9 cellular contexts compared by ENCODE assay signal in genomic region chr16:3458278-3458851, GRCh38. TPM values are rescaled to one million over a fixed set of nuclear protein-coding genes. Genes with fewer than 3 reads are reported as not detected.
DNase-seq lines count a peak whose midpoint lies in the region; ATAC-seq and TF ChIP-seq lines count a peak whose summit lies in the region.
"Had no signal": no experiment of that assay in that cellular context is flagged by ENCODE, and none has a peak within 500 bp of the region (broad histone marks: within the 10 kb centered on the region; RNA-seq: fewer than 3 reads in every experiment).

No MANE protein-coding gene starts in this region.

- H3K4me3 Mint-ChIP-seq in CD8-positive, alpha-beta T cell, result peak overlapping the region; percentile 91
- peak overlapping the region; percentile 89 to 95 for H3K4me3 Mint-ChIP-seq in stimulated activated naive CD8-positive, alpha-beta T cell treated with anti-CD3 and anti-CD28 coated beads, Interleukin-15, amount 100 ng/mL, for 72 hours

- no peaks in the 10 kb centered on the region for H3K9me3 Mint-ChIP-seq in CD8-positive, alpha-beta T cell
- H3K9me3 Mint-ChIP-seq in stimulated activated naive CD8-positive, alpha-beta T cell treated with anti-CD3 and anti-CD28 coated beads, Interleukin-15, amount 100 ng/mL, for 72 hours, result no peaks in the 10 kb centered on the region

- DNase-seq in CD8-positive, alpha-beta T cell, result no peak
- DNase-seq in LNCaP clone FGC (ENCODE audit: low read depth), result no peak
- peak in 3 of 4 donors; percentile 33 to 48 (median 40) for DNase-seq in body of pancreas
- DNase-seq in kidney tubule cell (ENCODE audit: low spot score), result peak; percentile 37
- peak; percentile 31 to 36 for DNase-seq in stimulated activated naive CD8-positive, alpha-beta T cell treated with anti-CD3 and anti-CD28 coated beads, Interleukin-15, amount 100 ng/mL, for 72 hours
- no peak for DNase-seq in DMS79 (lab: John Stamatoyannopoulos, UW)
- no peak for DNase-seq in HuH-7 (ENCODE audit: low spot score)

- intact Hi-C loops in CD8-positive, alpha-beta T cell (cut with DNase I, micrococcal nuclease), result loop anchor here (1.0 to 5.0 kb wide), 6 partner anchors 42 to 276 kb away; partner anchors contain the start of genes CLUAP1 (in 1 of the 2), TIGD7 (in 1 of the 2), ZNF174 (in 1 of the 2) and ZNF263 (in 1 of the 2)
- intact Hi-C loops in body of pancreas (cut with DNase I), result no loop called here

- H3K36me3 Mint-ChIP-seq in CD8-positive, alpha-beta T cell, result peaks cover 2% of the 10 kb centered on the region

- WGBS in body of pancreas, 2 donors, result 0% methylated on average over 17 to 33 of the region's 47 CpGs

- no peak for TF ChIP-seq POLR2A in body of pancreas (IDR thresholded peaks at IDR 0.05)

- TF ChIP-seq CTCF in CD8-positive, alpha-beta T cell (IDR thresholded peaks at IDR 0.05), result no peak
- no peak for TF ChIP-seq CTCF in LNCaP clone FGC (IDR thresholded peaks at IDR 0.05; ENCODE audit: control insufficient read depth, extremely low read depth, insufficient read depth)
- no peak for TF ChIP-seq CTCF in body of pancreas (IDR thresholded peaks at IDR 0.05)

- H3K4me1 Mint-ChIP-seq in CD8-positive, alpha-beta T cell (ENCODE audit: low read depth), result peaks cover 54% of the 10 kb centered on the region
- peaks cover 55% of the 10 kb centered on the region for H3K4me1 Mint-ChIP-seq in stimulated activated naive CD8-positive, alpha-beta T cell treated with anti-CD3 and anti-CD28 coated beads, Interleukin-15, amount 100 ng/mL, for 72 hours

- peaks cover 42% of the 10 kb centered on the region for H3K4me1 ChIP-seq in CD8-positive, alpha-beta T cell (ENCODE audit: insufficient read depth, low read length)
- peaks cover 70% of the 10 kb centered on the region for H3K4me1 ChIP-seq in body of pancreas

- no peaks in the 10 kb centered on the region for H3K36me3 ChIP-seq in CD8-positive, alpha-beta T cell (ENCODE audit: insufficient read depth, low read length)
- H3K36me3 ChIP-seq in body of pancreas (replicated peaks in 1 of 2; ENCODE audit: insufficient read depth in 1 of 2, low read depth in 2 of 2), result no peaks in the 10 kb centered on the region

- CTCF ChIA-PET in CD8-positive, alpha-beta T cell (lab: Charles Lee), result no interaction called here

- no peaks in the 10 kb centered on the region for H3K9me3 ChIP-seq in CD8-positive, alpha-beta T cell (ENCODE audit: low read length)
- H3K9me3 ChIP-seq in body of pancreas, result no peaks in the 10 kb centered on the region

- peak overlapping the region; percentile 71 for H3K4me3 ChIP-seq in CD8-positive, alpha-beta T cell (ENCODE audit: low read depth, low read length)
- H3K4me3 ChIP-seq in LNCaP clone FGC (ENCODE audit: low read depth, low read length), result peak overlapping the region; percentile 92
- peak overlapping the region; percentile 48 to 72 for H3K4me3 ChIP-seq in body of pancreas

- no peaks in the 10 kb centered on the region for H3K27me3 Mint-ChIP-seq in CD8-positive, alpha-beta T cell (ENCODE audit: low read depth)
- H3K27me3 Mint-ChIP-seq in stimulated activated naive CD8-positive, alpha-beta T cell treated with anti-CD3 and anti-CD28 coated beads, Interleukin-15, amount 100 ng/mL, for 72 hours, result no peaks in the 10 kb centered on the region

- H3K27ac ChIP-seq in CD8-positive, alpha-beta T cell (ENCODE audit: low read depth, low read length), result peak overlapping the region; percentile 76
- H3K27ac ChIP-seq in body of pancreas, result peak overlapping the region; percentile 93 to 98 (median 96)

- POLR2A ChIA-PET in CD8-positive, alpha-beta T cell (lab: Charles Lee), result interaction anchor here (1.0 to 1.5 kb wide), 2 partner anchors 58 to 329 kb away, joined by 3 to 4 read pairs; partner anchors contain the start of genes ZNF174 and ZSCAN32

- H3K27me3 ChIP-seq in CD8-positive, alpha-beta T cell (ENCODE audit: insufficient read depth, low read length), result no peaks in the 10 kb centered on the region
- H3K27me3 ChIP-seq in body of pancreas, result no peaks in the 10 kb centered on the region

- no peak for ATAC-seq in CD8-positive, alpha-beta T cell
- ATAC-seq in GM19467 (IDR thresholded peaks at IDR 0.05; ENCODE audit: unreplicated experiment) (peak; percentile 5), body of pancreas (peak; percentile 1)
- ATAC-seq in stimulated activated naive CD8-positive, alpha-beta T cell treated with anti-CD3 and anti-CD28 coated beads, Interleukin-15, amount 100 ng/mL, for 72 hours, result no peak

- peak overlapping the region; percentile 83 for H3K27ac Mint-ChIP-seq in CD8-positive, alpha-beta T cell
- peak overlapping the region; percentile 93 for H3K27ac Mint-ChIP-seq in stimulated activated naive CD8-positive, alpha-beta T cell treated with anti-CD3 and anti-CD28 coated beads, Interleukin-15, amount 100 ng/mL, for 72 hours

RNA-seq across cellular contexts. Expression of gene NAA60, which starts 14.9 kb away (rescaled TPM):
- 10 to 100 TPM; 45.4 to 48.0 TPM for total RNA-seq in CD8-positive, alpha-beta T cell
- 10 to 100 TPM; 28.3 to 36.3 TPM for total RNA-seq in body of pancreas

RNA-seq across cellular contexts. Expression of gene ZNF597, which starts 15.1 kb away (rescaled TPM):
- total RNA-seq in CD8-positive, alpha-beta T cell, result 1 to 10 TPM; 4.5 to 4.6 TPM
- 1 to 10 TPM; 1.3 to 2.3 TPM for total RNA-seq in body of pancreas

RNA-seq across cellular contexts. Expression of gene C16orf90, which starts 36.9 kb away (rescaled TPM):
- not detected for total RNA-seq in CD8-positive, alpha-beta T cell
- not detected for total RNA-seq in body of pancreas
- total RNA-seq: subcutaneous adipose tissue had no signal

RNA-seq across cellular contexts. Expression of gene CLUAP1, which starts 42.4 kb away (rescaled TPM):
- 1 to 10 TPM; 5.6 to 6.0 TPM for total RNA-seq in CD8-positive, alpha-beta T cell
- 10 to 100 TPM in 1 of 2 donors, 1 to 10 TPM in 1; 7.8 to 20.1 TPM for total RNA-seq in body of pancreas

RNA-seq across cellular contexts. Expression of gene ZNF174, which starts 57.4 kb away (rescaled TPM):
- total RNA-seq in CD8-positive, alpha-beta T cell, result 1 to 10 TPM; 4.5 to 6.4 TPM
- 10 to 100 TPM in 1 of 2 donors, 1 to 10 TPM in 1; 4.9 to 13.0 TPM for total RNA-seq in body of pancreas

Comparison
In these comparisons a context has a peak if more than half of its experiments do, and no peak if none do; other contexts are left out.
1. ATAC-seq: peak in GM19467 (single experiment) and body of pancreas (single experiment); none in CD8-positive, alpha-beta T cell (single experiment) and stimulated activated naive CD8-positive, alpha-beta T cell treated with anti-CD3 and anti-CD28 coated beads, Interleukin-15, amount 100 ng/mL, for 72 hours (single experiment).
2. DNase-seq: peak in body of pancreas (3 of 4), kidney tubule cell (single experiment) and stimulated activated naive CD8-positive, alpha-beta T cell treated with anti-CD3 and anti-CD28 coated beads, Interleukin-15, amount 100 ng/mL, for 72 hours (2 of 2); none in CD8-positive, alpha-beta T cell (0 of 7), LNCaP clone FGC (single experiment), DMS79 (single experiment) and HuH-7 (single experiment).
3. Peak in every context shown above with its lines, with median percentiles within 50 percentile points of each other: H3K4me3 ChIP-seq.